ENCODE assay signal across 9 cellular contexts in genomic region chr2:213766465-213766891, GRCh38.
DNase-seq lines count a peak whose midpoint lies in the region; ATAC-seq and TF ChIP-seq lines count a peak whose summit lies in the region.
"Had no signal": no experiment of that assay in that cellular context is flagged by ENCODE, and none has a peak within 500 bp of the region (broad histone marks: within the 10 kb centered on the region; RNA-seq: fewer than 3 reads in every experiment).

No MANE protein-coding gene starts in this region.

- ATAC-seq in GM18519 (IDR thresholded peaks at IDR 0.05; ENCODE audit: low FRiP score, unreplicated experiment) (peak; percentile 97), GM21717 (IDR thresholded peaks at IDR 0.05; ENCODE audit: unreplicated experiment) (peak; percentile 97), HG03460 (IDR thresholded peaks at IDR 0.05; ENCODE audit: unreplicated experiment) (peak; percentile 91), memory B cell (ENCODE audit: low read depth) (peak; percentile 63), lower lobe of right lung (no peak)
- ATAC-seq: HCT116 had no signal

- no peaks in the 10 kb centered on the region for H3K27me3 Mint-ChIP-seq in memory B cell

- H3K4me3 Mint-ChIP-seq in memory B cell, result peak overlapping the region; percentile 21

- peaks cover 2% of the 10 kb centered on the region for H3K9me3 Mint-ChIP-seq in memory B cell

- no peak for TF ChIP-seq POLR2A in adrenal gland (IDR thresholded peaks at IDR 0.05)

- intact Hi-C loops in adrenal gland (cut with DNase I) (no loop called here), lower lobe of right lung (cut with DNase I) (no loop called here)

- H3K36me3 Mint-ChIP-seq in memory B cell, result no peaks in the 10 kb centered on the region

- H3K27ac ChIP-seq in adrenal gland, result no peak overlapping the region
- no peak overlapping the region for H3K27ac ChIP-seq in lower lobe of right lung

- peak overlapping the region; percentile 80 for H3K27ac Mint-ChIP-seq in memory B cell

- peaks cover 3% of the 10 kb centered on the region for H3K4me1 Mint-ChIP-seq in memory B cell

- 57 to 74% (median 63%) methylated on average over 3 of the region's 3 CpGs for WGBS in adrenal gland, 4 donors

- TF ChIP-seq CTCF in adrenal gland (IDR thresholded peaks at IDR 0.05), result no peak
- no peak for TF ChIP-seq CTCF in lower lobe of right lung (IDR thresholded peaks at IDR 0.05)

- H3K4me1 ChIP-seq in adrenal gland (replicated peaks in 1 of 2) (no peaks in the 10 kb centered on the region), lower lobe of right lung (no peaks in the 10 kb centered on the region)

- H3K4me3 ChIP-seq in adrenal gland, result no peak overlapping the region
- H3K4me3 ChIP-seq in lower lobe of right lung, result no peak overlapping the region

- H3K36me3 ChIP-seq in adrenal gland (replicated peaks in 1 of 2), result no peaks in the 10 kb centered on the region
- no peaks in the 10 kb centered on the region for H3K36me3 ChIP-seq in lower lobe of right lung

- DNase-seq in memory B cell (ENCODE audit: low spot score in 2 of 2) (no peak), adrenal gland (no peak), NCI-H2107 treated with DMSO at 0.1 percent for 48 hours (lab: John Stamatoyannopoulos, UW; ENCODE audit: unreplicated experiment) (no peak), lower lobe of right lung (no peak)
- DNase-seq in activated T-cell treated with anti-CD3 and anti-CD28 coated beads, Interleukin-2, amount 50 U/mL, for 48 hours, result no peak

- no peaks in the 10 kb centered on the region for H3K9me3 ChIP-seq in adrenal gland (replicated peaks in 1 of 3)
- no peaks in the 10 kb centered on the region for H3K9me3 ChIP-seq in lower lobe of right lung

- H3K27me3 ChIP-seq in adrenal gland (no peaks in the 10 kb centered on the region), lower lobe of right lung (ENCODE audit: low read depth) (no peaks in the 10 kb centered on the region)

Comparison
In these comparisons a context has a peak if more than half of its experiments do, and no peak if none do; other contexts are left out.
1. ATAC-seq: peak in GM18519 (single experiment), GM21717 (single experiment), HG03460 (single experiment) and memory B cell (single experiment); none in lower lobe of right lung (0 of 2).